1 cellular context compared by ENCODE assay signal in genomic region chr3:21447471-21448205, GRCh38.
A peak's percentile ranks its signal among the peaks of the same experiment; 100 is the strongest.
TF ChIP-seq lines count a peak whose summit lies in the region.

No MANE protein-coding gene starts in this region.

TF ChIP-seq in SK-N-SH, 30 proteins besides CTCF, POLR2A, EP300 and RAD21 (continued from another document):
- no peak for TF ChIP-seq ZBTB33 (IDR thresholded peaks at IDR 0.05; ENCODE audit: borderline replicate concordance, low read depth)
- no peak for TF ChIP-seq NRF1 (IDR thresholded peaks at IDR 0.05; ENCODE audit: low read depth, low read length)
- no peak for TF ChIP-seq SMC3 (IDR thresholded peaks at IDR 0.05; ENCODE audit: low read depth, low read length)
- TF ChIP-seq ELF1 (IDR thresholded peaks at IDR 0.05) = no peak
- no peak for TF ChIP-seq IRF3 (IDR thresholded peaks at IDR 0.05; ENCODE audit: low read depth, low read length)
- TF ChIP-seq, protein P1, sequence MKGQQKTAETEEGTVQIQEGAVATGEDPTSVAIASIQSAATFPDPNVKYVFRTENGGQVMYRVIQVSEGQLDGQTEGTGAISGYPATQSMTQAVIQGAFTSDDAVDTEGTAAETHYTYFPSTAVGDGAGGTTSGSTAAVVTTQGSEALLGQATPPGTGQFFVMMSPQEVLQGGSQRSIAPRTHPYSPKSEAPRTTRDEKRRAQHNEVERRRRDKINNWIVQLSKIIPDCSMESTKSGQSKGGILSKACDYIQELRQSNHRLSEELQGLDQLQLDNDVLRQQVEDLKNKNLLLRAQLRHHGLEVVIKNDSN (IDR thresholded peaks at IDR 0.05; ENCODE audit: borderline replicate concordance, low read depth) = no peak
- TF ChIP-seq PBX3 (IDR thresholded peaks at IDR 0.05) = no peak
- no peak for TF ChIP-seq RFX5 (IDR thresholded peaks at IDR 0.05; ENCODE audit: low read length)
- TF ChIP-seq, protein P2, sequence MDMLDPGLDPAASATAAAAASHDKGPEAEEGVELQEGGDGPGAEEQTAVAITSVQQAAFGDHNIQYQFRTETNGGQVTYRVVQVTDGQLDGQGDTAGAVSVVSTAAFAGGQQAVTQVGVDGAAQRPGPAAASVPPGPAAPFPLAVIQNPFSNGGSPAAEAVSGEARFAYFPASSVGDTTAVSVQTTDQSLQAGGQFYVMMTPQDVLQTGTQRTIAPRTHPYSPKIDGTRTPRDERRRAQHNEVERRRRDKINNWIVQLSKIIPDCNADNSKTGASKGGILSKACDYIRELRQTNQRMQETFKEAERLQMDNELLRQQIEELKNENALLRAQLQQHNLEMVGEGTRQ (IDR thresholded peaks at IDR 0.05; ENCODE audit: borderline replicate concordance, low read depth, low read length) = no peak
- TF ChIP-seq GATA2 (CRISPR knock-in tag; IDR thresholded peaks at IDR 0.05) = peak; percentile 64
- no peak for TF ChIP-seq GABPA (IDR thresholded peaks at IDR 0.05; ENCODE audit: low read depth)
- TF ChIP-seq NFIC (IDR thresholded peaks at IDR 0.05; ENCODE audit: borderline replicate concordance) = no peak
- TF ChIP-seq TCF12 (IDR thresholded peaks at IDR 0.05) = peak; percentile 73
TF ChIP-seq in SK-N-SH: peak in this region for 5.
